Comparison of ENCODE assay signal across 18 cellular contexts in the genomic region with DNA sequence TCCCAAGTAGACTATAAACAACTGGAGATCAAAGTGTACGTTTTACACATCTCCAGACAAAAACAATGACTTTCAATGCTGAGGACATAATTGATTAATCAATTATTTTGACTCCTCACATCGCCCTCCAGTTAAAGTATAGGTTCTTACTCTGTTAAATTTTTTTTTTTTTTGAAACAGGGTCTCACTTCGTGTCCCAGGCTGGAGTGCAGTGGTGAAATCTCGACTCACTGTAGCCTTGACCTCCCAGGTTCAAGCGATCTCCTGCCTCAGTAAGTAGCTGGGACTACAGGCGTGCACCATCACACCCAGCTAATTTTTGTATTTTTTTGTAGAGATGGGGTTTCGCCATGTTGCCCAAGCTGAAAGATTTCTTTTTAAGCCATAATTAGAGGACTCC. TPM values are rescaled to one million over a fixed set of nuclear protein-coding genes. Genes with fewer than 3 reads are reported as not detected.
DNase-seq lines count a peak whose midpoint lies in the region; ATAC-seq and TF ChIP-seq lines count a peak whose summit lies in the region.
"Had no signal": no experiment of that assay in that cellular context is flagged by ENCODE, and none has a peak within 500 bp of the region (broad histone marks: within the 10 kb centered on the region; RNA-seq: fewer than 3 reads in every experiment).

No MANE protein-coding gene starts in this region.

- no peak overlapping the region for H3K4me3 Mint-ChIP-seq in activated naive CD4-positive, alpha-beta T cell treated with anti-CD3 and anti-CD28 coated beads for 36 hours

- in situ Hi-C loops in GM23248 (cut with MboI) (no loop called here), ACHN (cut with HindIII; ENCODE audit: low pct_ligation_motif_present, low pct_unique_long_range_greater_than_20kb, low sequenced_read_pairs) (no loop called here)

- no peak overlapping the region for H3K23ac ChIP-seq in mesendoderm (ENCODE audit: low read length)

- intact Hi-C loops in stomach (cut with DNase I; ENCODE audit: low total_unique reads), result no loop called here
- intact Hi-C loops in activated naive CD4-positive, alpha-beta T cell treated with anti-CD3 and anti-CD28 coated beads for 36 hours (cut with micrococcal nuclease), result loop anchor here (5.0 kb wide), 1 partner anchor 33 kb away; no protein-coding TSS in a partner anchor

- H3K4ac ChIP-seq in mesendoderm (ENCODE audit: low read depth, low read length), result no peak overlapping the region

- 0 out of 2 replicates have a peak, but pooled peaks cover 3% of the 10 kb centered on the region for H4K20me1 ChIP-seq in GM23248 (ENCODE audit: insufficient read depth)
- H4K20me1 ChIP-seq in OCI-LY1 (ENCODE audit: insufficient read depth, low read length), result no peaks in the 10 kb centered on the region

- CTCF ChIA-PET in activated naive CD4-positive, alpha-beta T cell treated with anti-CD3 and anti-CD28 coated beads for 36 hours (lab: Charles Lee), result interaction anchor here (0.6 to 2.7 kb wide), 7 partner anchors 8 to 363 kb away, joined by 3 to 24 read pairs (median 4); partner anchors contain the start of genes APEX1, OSGEP, PARP2 and PIP4P1

- H3K79me2 ChIP-seq in GM23248 (ENCODE audit: insufficient read depth) (peaks cover 39% of the 10 kb centered on the region), OCI-LY1 (ENCODE audit: insufficient read depth, low read length) (peaks cover 27% of the 10 kb centered on the region), mesendoderm (ENCODE audit: control insufficient read depth, insufficient read depth, low read length) (peaks cover 31% of the 10 kb centered on the region)

- H3K27ac ChIP-seq in GM23248 (no peak overlapping the region), OCI-LY1 (ENCODE audit: low read depth, low read length, poor library complexity, severe bottlenecking) (no peak overlapping the region), gastroesophageal sphincter (peak overlapping the region; percentile 85 to 95 (median 94)), stomach (peak overlapping the region in 3 of 5 donors; percentile 88 to 95 (median 92)), mesendoderm (ENCODE audit: low read depth, low read length) (no peak overlapping the region)

- H3K9me3 ChIP-seq in GM23248 (ENCODE audit: low read depth), result no peaks in the 10 kb centered on the region
- no peaks in the 10 kb centered on the region for H3K9me3 ChIP-seq in OCI-LY1 (ENCODE audit: low read length)
- H3K9me3 ChIP-seq in gastroesophageal sphincter, result no peaks in the 10 kb centered on the region
- H3K9me3 ChIP-seq in stomach, result no peaks in the 10 kb centered on the region

- no peaks in the 10 kb centered on the region for H3K79me1 ChIP-seq in mesendoderm (ENCODE audit: low read length)

- TF ChIP-seq EP300 in gastroesophageal sphincter (IDR thresholded peaks at IDR 0.05), result no peak
- TF ChIP-seq EP300 in stomach (IDR thresholded peaks at IDR 0.05), result no peak

- no peaks in the 10 kb centered on the region for H3K36me3 ChIP-seq in GM23248 (ENCODE audit: low read depth)
- H3K36me3 ChIP-seq in OCI-LY1 (ENCODE audit: insufficient read depth, low read length), result peaks cover 3% of the 10 kb centered on the region; the same call in 1 of the 2 replicates
- peaks cover 0 to 4% of the 10 kb centered on the region in 2 donors for H3K36me3 ChIP-seq in gastroesophageal sphincter
- H3K36me3 ChIP-seq in stomach, result peaks cover 0 to 3% (median 3%) of the 10 kb centered on the region in 4 donors
- H3K36me3 ChIP-seq in mesendoderm (ENCODE audit: control insufficient read depth, insufficient read depth, low read length), result no peaks in the 10 kb centered on the region

- H4K5ac ChIP-seq in mesendoderm (ENCODE audit: low read length), result no peak overlapping the region

- no peak overlapping the region for H2AK5ac ChIP-seq in mesendoderm (ENCODE audit: low read length)

- no peaks in the 10 kb centered on the region for H3K27me3 Mint-ChIP-seq in activated naive CD4-positive, alpha-beta T cell treated with anti-CD3 and anti-CD28 coated beads for 36 hours (ENCODE audit: low read depth)
- H3K27me3 Mint-ChIP-seq: activated CD4-positive, alpha-beta memory T cell treated with anti-CD3 and anti-CD28 coated beads for 36 hours had no signal

- no peak overlapping the region for H3K18ac ChIP-seq in mesendoderm (ENCODE audit: low read length)

- H3K4me2 ChIP-seq in GM23248 (ENCODE audit: unreplicated experiment) (no peak overlapping the region), OCI-LY1 (ENCODE audit: low read length) (no peak overlapping the region), mesendoderm (ENCODE audit: low read length) (no peak overlapping the region)

- peaks cover 25% of the 10 kb centered on the region for H3F3A ChIP-seq in GM23248 (ENCODE audit: insufficient read depth)
- H3F3A ChIP-seq in OCI-LY1 (ENCODE audit: insufficient read depth, low read length), result no peaks in the 10 kb centered on the region

- peaks cover 6% of the 10 kb centered on the region; the same call in 1 of the 2 replicates for H3K4me1 ChIP-seq in GM23248 (ENCODE audit: insufficient read depth)
- H3K4me1 ChIP-seq in OCI-LY1 (ENCODE audit: insufficient read depth, low read length, severe bottlenecking), result peaks cover 23% of the 10 kb centered on the region
- peaks cover 7 to 42% (median 7%) of the 10 kb centered on the region in 3 donors for H3K4me1 ChIP-seq in gastroesophageal sphincter
- peaks cover 6 to 38% (median 21%) of the 10 kb centered on the region in 4 donors for H3K4me1 ChIP-seq in stomach
- no peaks in the 10 kb centered on the region for H3K4me1 ChIP-seq in mesendoderm (ENCODE audit: control insufficient read depth, low read depth, low read length)

- H3K36me3 Mint-ChIP-seq in activated naive CD4-positive, alpha-beta T cell treated with anti-CD3 and anti-CD28 coated beads for 36 hours (ENCODE audit: low read depth), result peaks cover 12% of the 10 kb centered on the region

- H2AFZ ChIP-seq in GM23248, result peak overlapping the region; percentile 94; the same call in 1 of the 2 replicates
- H2AFZ ChIP-seq in OCI-LY1 (ENCODE audit: low read length), result peak overlapping the region; percentile 80; the same call in 1 of the 2 replicates

- H3K9ac ChIP-seq in GM23248 (no peak overlapping the region), OCI-LY1 (ENCODE audit: low read length) (no peak overlapping the region), mesendoderm (ENCODE audit: low read length) (no peak overlapping the region)

- H2BK15ac ChIP-seq in mesendoderm (replicated peaks; ENCODE audit: low read depth), result no peak overlapping the region

- no peak overlapping the region for H2BK5ac ChIP-seq in mesendoderm (ENCODE audit: low read length)

- H3K9me2 ChIP-seq in GM23248 (ENCODE audit: insufficient read depth) (no peaks in the 10 kb centered on the region), OCI-LY1 (ENCODE audit: low read depth, low read length) (no peaks in the 10 kb centered on the region)

- no peak overlapping the region for H2BK120ac ChIP-seq in mesendoderm (ENCODE audit: low read depth, low read length)

- no peak overlapping the region for H4K8ac ChIP-seq in mesendoderm (ENCODE audit: low read depth, low read length)

- H3K27me3 ChIP-seq in GM23248 (replicated peaks; ENCODE audit: insufficient read depth), result no peaks in the 10 kb centered on the region
- H3K27me3 ChIP-seq in OCI-LY1 (ENCODE audit: insufficient read depth, low read length), result no peaks in the 10 kb centered on the region
- H3K27me3 ChIP-seq in gastroesophageal sphincter, result no peaks in the 10 kb centered on the region
- H3K27me3 ChIP-seq in stomach, result no peaks in the 10 kb centered on the region
- no peaks in the 10 kb centered on the region for H3K27me3 ChIP-seq in mesendoderm (ENCODE audit: insufficient read depth, low read length, poor library complexity)

- no peak overlapping the region for H3K56ac ChIP-seq in mesendoderm (ENCODE audit: low read length)

- TF ChIP-seq POLR2A in gastroesophageal sphincter (IDR thresholded peaks at IDR 0.05) (no peak), stomach (IDR thresholded peaks at IDR 0.05) (no peak)

- DNase-seq in GM23248, result no peak
- no peak for DNase-seq in stomach
- DNase-seq in ACHN, result no peak
- no peak for DNase-seq in mesendoderm
- DNase-seq in NCI-H1092 treated with DMSO at 0.1 percent for 48 hours (lab: John Stamatoyannopoulos, UW), result no peak
- no peak for DNase-seq in activated naive CD4-positive, alpha-beta T cell treated with anti-CD3 and anti-CD28 coated beads for 36 hours
- DNase-seq: activated CD4-positive, alpha-beta memory T cell treated with anti-CD3 and anti-CD28 coated beads for 36 hours; activated naive CD4-positive, alpha-beta T cell treated with anti-CD3 and anti-CD28 coated beads, Interleukin-2, amount 50 U/mL, for 16 hours; caudate nucleus; COR-L47; glutamatergic neuron; KBM-7; kidney glomerular epithelial cell; NCI-H1694; NCI-H524 treated with DMSO at 0.1 percent for 48 hours; stimulated activated CD4-positive, alpha-beta T cell treated with anti-CD3 and anti-CD28 coated beads, Interleukin-4, amount 100 ng/mL, for 1 hour had no signal

- ATAC-seq in gastroesophageal sphincter, result no peak

- H3K27ac Mint-ChIP-seq in activated naive CD4-positive, alpha-beta T cell treated with anti-CD3 and anti-CD28 coated beads for 36 hours, result no peak overlapping the region

- TF ChIP-seq CTCF in OCI-LY1 (IDR thresholded peaks at IDR 0.05; ENCODE audit: low read length) (no peak), gastroesophageal sphincter (IDR thresholded peaks at IDR 0.05) (no peak), stomach (IDR thresholded peaks at IDR 0.05) (no peak)

- no peak overlapping the region for H3K4me3 ChIP-seq in GM23248
- H3K4me3 ChIP-seq in OCI-LY1 (ENCODE audit: low read depth, low read length, poor library complexity, severe bottlenecking), result no peak overlapping the region
- H3K4me3 ChIP-seq in gastroesophageal sphincter, result no peak overlapping the region
- no peak overlapping the region for H3K4me3 ChIP-seq in stomach
- H3K4me3 ChIP-seq in mesendoderm (ENCODE audit: low read length), result no peak overlapping the region

- peaks cover 30% of the 10 kb centered on the region for H3K4me1 Mint-ChIP-seq in activated naive CD4-positive, alpha-beta T cell treated with anti-CD3 and anti-CD28 coated beads for 36 hours (ENCODE audit: low read depth)

- 71 to 73% methylated on average over 7 of the region's 7 CpGs for whole genome bisulfite sequencing in GM23248 (ENCODE audit: low coverage in 1 of 2, low lambda C conversion rate in 2 of 2, missing lambda C conversion rate in 2 of 2), 2 experiments
- 63 to 75% methylated on average over 3 to 7 of the region's 7 CpGs for WGBS in gastroesophageal sphincter (ENCODE audit: low coverage in 1 of 2), 2 donors
- 67 to 81% (median 73%) methylated on average over 7 of the region's 7 CpGs for WGBS in stomach, 5 donors
- WGBS in mesendoderm (ENCODE audit: extremely low coverage, insufficient coverage, low lambda C conversion rate), result no CpG with 5 or more reads among the region's 7 CpGs

- no peaks in the 10 kb centered on the region for H3K9me3 Mint-ChIP-seq in activated naive CD4-positive, alpha-beta T cell treated with anti-CD3 and anti-CD28 coated beads for 36 hours
- H3K9me3 Mint-ChIP-seq: activated CD4-positive, alpha-beta memory T cell treated with anti-CD3 and anti-CD28 coated beads for 36 hours had no signal

RNA-seq across cellular contexts. Expression of gene CCNB1IP1, which starts 0.9 kb away (rescaled TPM):
- total RNA-seq in GM23248 (2014; rRNA removed; shearing (Covaris generic)), result 52.0 and 55.8 TPM in 2 replicates
- 12.4 and 13.5 TPM in 2 replicates for polyA plus RNA-seq in GM23248 (2016; fragmentation: Nextera tagmentation; extraction: Ambion mirVana)
- 10 to 100 TPM; 33.4 to 64.8 (median 39.5) TPM for total RNA-seq in gastroesophageal sphincter
- total RNA-seq in stomach, result 100 to 1,000 TPM in 1 of 5 donors, 10 to 100 TPM in 3, 1 to 10 TPM in 1; 2.6 to 104 (median 58.9) TPM
- polyA plus RNA-seq in stomach, result 10 to 100 TPM; 39.2 to 69.5 (median 52.7) TPM
- 142 TPM for polyA plus RNA-seq in mesendoderm (2013, experiment 1 of 2)
- 142 TPM for polyA plus RNA-seq in mesendoderm (2013, experiment 2 of 2)
- total RNA-seq in activated naive CD4-positive, alpha-beta T cell treated with anti-CD3 and anti-CD28 coated beads for 36 hours, result 10 to 100 TPM; 93.4 to 98.6 TPM

RNA-seq across cellular contexts. Expression of gene PARP2, which starts 9.4 kb away (rescaled TPM):
- 5.8 and 10.1 TPM in 2 replicates for total RNA-seq in GM23248 (2014; rRNA removed; shearing (Covaris generic))
- polyA plus RNA-seq in GM23248 (2016; fragmentation: Nextera tagmentation; extraction: Ambion mirVana), result 25.1 and 26.0 TPM in 2 replicates
- 10 to 100 TPM in 2 of 4 donors, 1 to 10 TPM in 2; 8.2 to 18.1 (median 9.9) TPM for total RNA-seq in gastroesophageal sphincter
- total RNA-seq in stomach, result 10 to 100 TPM in 3 of 5 donors, 1 to 10 TPM in 2; 4.1 to 30.4 (median 17.7) TPM
- 10 to 100 TPM in 2 of 3 donors, 1 to 10 TPM in 1; 7.5 to 16.0 (median 11.2) TPM for polyA plus RNA-seq in stomach
- polyA plus RNA-seq in mesendoderm (2013, experiment 1 of 2), result 28.3 TPM
- 29.5 TPM for polyA plus RNA-seq in mesendoderm (2013, experiment 2 of 2)
- 10 to 100 TPM; 62.5 to 63.5 TPM for total RNA-seq in activated naive CD4-positive, alpha-beta T cell treated with anti-CD3 and anti-CD28 coated beads for 36 hours

RNA-seq across cellular contexts. Expression of gene TTC5, which starts 28.3 kb away (rescaled TPM):
- total RNA-seq in GM23248 (2014; rRNA removed; shearing (Covaris generic)), result 11.7 and 18.5 TPM in 2 replicates
- polyA plus RNA-seq in GM23248 (2016; fragmentation: Nextera tagmentation; extraction: Ambion mirVana), result 14.7 and 16.2 TPM in 2 replicates
- total RNA-seq in gastroesophageal sphincter, result 10 to 100 TPM in 2 of 4 donors, 1 to 10 TPM in 2; 8.1 to 10.9 (median 10.0) TPM
- 10 to 100 TPM in 2 of 5 donors, 1 to 10 TPM in 3; 2.3 to 30.3 (median 6.2) TPM for total RNA-seq in stomach
- 1 to 10 TPM; 2.9 to 5.0 (median 3.8) TPM for polyA plus RNA-seq in stomach
- polyA plus RNA-seq in mesendoderm (2013, experiment 1 of 2), result 9.3 TPM
- polyA plus RNA-seq in mesendoderm (2013, experiment 2 of 2), result 9.5 TPM
- 10 to 100 TPM; 15.2 to 18.5 TPM for total RNA-seq in activated naive CD4-positive, alpha-beta T cell treated with anti-CD3 and anti-CD28 coated beads for 36 hours

Comparison
In these comparisons a context has a peak if more than half of its experiments do, and no peak if none do; other contexts are left out.
1. H3K27ac ChIP-seq: peak in gastroesophageal sphincter (4 of 4) and stomach (3 of 5); none in GM23248 (single experiment), OCI-LY1 (single experiment) and mesendoderm (single experiment).